In genomic region chr10:30931094-30931493, GRCh38 we compare ENCODE assay signal across 24 cellular contexts.
"Had no signal": no experiment of that assay in that cellular context is flagged by ENCODE, and none has a peak within 500 bp of the region (broad histone marks: within the 10 kb centered on the region; RNA-seq: fewer than 3 reads in every experiment).

No MANE protein-coding gene starts in this region.

- H3K4me1 ChIP-seq: esophagus squamous epithelium, lower lobe of right lung, right lobe of liver, suprapubic skin, transverse colon, upper lobe of right lung, uterus had no signal

- H3K9me3 ChIP-seq: esophagus squamous epithelium, lower lobe of right lung, ovary, right lobe of liver, suprapubic skin, transverse colon, upper lobe of right lung, uterus had no signal

- ATAC-seq: left ventricle myocardium superior; lower lobe of right lung; natural killer cell; right lobe of liver; stimulated activated naive CD8-positive, alpha-beta T cell treated with anti-CD3 and anti-CD28 coated beads, Interleukin-15, amount 100 ng/mL, for 72 hours; upper lobe of right lung had no signal

- H3K27me3 ChIP-seq: esophagus squamous epithelium, ovary, right lobe of liver, suprapubic skin, transverse colon, upper lobe of right lung, uterus had no signal

- H3K9me3 Mint-ChIP-seq: natural killer cell had no signal

- H3K27me3 Mint-ChIP-seq: stimulated activated naive CD8-positive, alpha-beta T cell treated with anti-CD3 and anti-CD28 coated beads, Interleukin-15, amount 100 ng/mL, for 72 hours had no signal

- H3K4me3 ChIP-seq: coronary artery, esophagus squamous epithelium, lower lobe of right lung, ovary, right lobe of liver, suprapubic skin, transverse colon, upper lobe of right lung, uterus had no signal

- H3K36me3 ChIP-seq: ovary, right lobe of liver, transverse colon, uterus had no signal

- H3K27ac ChIP-seq: coronary artery, esophagus squamous epithelium, lower lobe of right lung, ovary, right lobe of liver, suprapubic skin, transverse colon, upper lobe of right lung, uterus had no signal

- H3K36me3 Mint-ChIP-seq: natural killer cell had no signal

- H3K4me3 Mint-ChIP-seq: immature natural killer cell, natural killer cell had no signal

- DNase-seq: dermis blood vessel endothelial cell; effector memory CD4-positive, alpha-beta T cell; erythroblast; esophagus squamous epithelium; hypothalamus; immature natural killer cell; islet precursor cell; kidney glomerular epithelial cell; left ventricle myocardium superior; lower lobe of right lung; natural killer cell; occipital lobe; ovary; right lobe of liver; small intestine; stimulated activated CD4-positive, alpha-beta T cell treated with anti-CD3 and anti-CD28 coated beads, Interleukin-15, amount 100 ng/mL, for 24 hours; stimulated activated CD4-positive, alpha-beta T cell treated with anti-CD3 and anti-CD28 coated beads, Interleukin-2, amount 100 ng/mL, for 48 hours; stimulated activated naive CD4-positive, alpha-beta T cell; stimulated activated naive CD8-positive, alpha-beta T cell treated with anti-CD3 and anti-CD28 coated beads, Interleukin-15, amount 100 ng/mL, for 72 hours; transverse colon; upper lobe of right lung; uterus had no signal
